In genomic region chr22:25764270-25765015, GRCh38 we compare ENCODE assay signal across 18 cellular contexts. TPM values are rescaled to one million over a fixed set of nuclear protein-coding genes. Genes with fewer than 3 reads are reported as not detected.
DNase-seq lines count a peak whose midpoint lies in the region; ATAC-seq and TF ChIP-seq lines count a peak whose summit lies in the region.
"Had no signal": no experiment of that assay in that cellular context is flagged by ENCODE, and none has a peak within 500 bp of the region (broad histone marks: within the 10 kb centered on the region; RNA-seq: fewer than 3 reads in every experiment).

No MANE protein-coding gene starts in this region.

- ATAC-seq in left lobe of liver (no peak), HG03469 (IDR thresholded peaks at IDR 0.05; ENCODE audit: unreplicated experiment) (no peak)

- no peak overlapping the region for H3K4me2 ChIP-seq in PC-9
- H3K4me2 ChIP-seq: KMS-11 had no signal

- H3K4me1 ChIP-seq in PC-9 (replicated peaks; ENCODE audit: insufficient read depth) (peaks cover 2% of the 10 kb centered on the region), iPS DF 6.9 (ENCODE audit: control insufficient read depth, insufficient read depth, low read length) (no peaks in the 10 kb centered on the region)
- H3K4me1 ChIP-seq in CD4-positive, alpha-beta memory T cell (ENCODE audit: insufficient read depth, low read length) = no peaks in the 10 kb centered on the region
- H3K4me1 ChIP-seq: sigmoid colon had no signal

- no peak overlapping the region for H3K27ac ChIP-seq in 22Rv1
- H3K27ac ChIP-seq in PC-9 = no peak overlapping the region
- H3K27ac ChIP-seq in iPS DF 6.9 (ENCODE audit: low read length) = no peak overlapping the region
- H3K27ac ChIP-seq in CD4-positive, alpha-beta memory T cell (ENCODE audit: low read depth, low read length) = no peak overlapping the region
- H3K27ac ChIP-seq: KMS-11, sigmoid colon had no signal

- no peaks in the 10 kb centered on the region for H3K36me3 ChIP-seq in BJ (ENCODE audit: control insufficient read depth, insufficient read depth, low read length)
- H3K36me3 ChIP-seq in PC-9 (ENCODE audit: low read depth) = no peaks in the 10 kb centered on the region
- no peaks in the 10 kb centered on the region for H3K36me3 ChIP-seq in iPS DF 6.9 (ENCODE audit: control insufficient read depth, insufficient read depth, low read length)
- H3K36me3 ChIP-seq in CD4-positive, alpha-beta memory T cell (ENCODE audit: insufficient read depth, low read length) = no peaks in the 10 kb centered on the region
- H3K36me3 ChIP-seq: sigmoid colon, SJSA1 had no signal

- no peak overlapping the region for H2AFZ ChIP-seq in PC-9

- peaks cover 0 to 5% of the 10 kb centered on the region in 2 donors for H3K36me3 Mint-ChIP-seq in CD4-positive, alpha-beta memory T cell

- H3K9me3 ChIP-seq in PC-9 (ENCODE audit: insufficient read depth, low read depth) (no peaks in the 10 kb centered on the region; the same call in 1 of the 2 replicates), iPS DF 6.9 (ENCODE audit: control insufficient read depth, insufficient read depth, low read length) (no peaks in the 10 kb centered on the region)
- H3K9me3 ChIP-seq in CD4-positive, alpha-beta memory T cell (ENCODE audit: control insufficient read depth in 1 of 2, low read length in 2 of 2) = peaks cover 0 to 7% of the 10 kb centered on the region in 2 donors

- CTCF ChIA-PET in BJ (lab: Yijun Ruan, JAX) = interaction anchor here (1.6 kb wide), 1 partner anchor 14 kb away, joined by 3 read pairs; no protein-coding TSS in a partner anchor
- CTCF ChIA-PET in PC-9 (lab: Charles Lee) = no interaction called here
- CTCF ChIA-PET in CD4-positive, alpha-beta memory T cell (lab: Charles Lee; ENCODE audit: partially characterized antibody) = interaction anchor here (1.4 kb wide), 1 partner anchor 8 kb away, joined by 4 read pairs; no protein-coding TSS in a partner anchor

- H3K27me3 Mint-ChIP-seq in CD4-positive, alpha-beta memory T cell = peaks cover 1 to 6% of the 10 kb centered on the region in 2 donors

- no peaks in the 10 kb centered on the region for H4K20me1 ChIP-seq in PC-9 (ENCODE audit: insufficient read depth)

- no peak overlapping the region for H3K4me3 ChIP-seq in BJ (ENCODE audit: low read depth, low read length)
- no peak overlapping the region for H3K4me3 ChIP-seq in PC-9
- no peak overlapping the region for H3K4me3 ChIP-seq in iPS DF 6.9 (ENCODE audit: low read length)
- H3K4me3 ChIP-seq in CD4-positive, alpha-beta memory T cell (ENCODE audit: low read length in 2 of 2) = no peak overlapping the region
- H3K4me3 ChIP-seq: sigmoid colon, SJSA1 had no signal

- peaks cover 0 to 18% (median 10%) of the 10 kb centered on the region in 8 donors for H3K9me3 Mint-ChIP-seq in CD4-positive, alpha-beta memory T cell

- H3K4me3 Mint-ChIP-seq in CD4-positive, alpha-beta memory T cell = no peak overlapping the region

- WGBS in iPS DF 6.9 (ENCODE audit: insufficient coverage, insufficient read length) = no CpG with 5 or more reads among the region's 8 CpGs

- H3K27me3 ChIP-seq in BJ (ENCODE audit: control insufficient read depth, insufficient read depth, low read length) (no peaks in the 10 kb centered on the region), PC-9 (ENCODE audit: insufficient read depth, low read depth) (peaks cover 17% of the 10 kb centered on the region), iPS DF 6.9 (ENCODE audit: control insufficient read depth, insufficient read depth, low read length) (no peaks in the 10 kb centered on the region)
- H3K27me3 ChIP-seq in CD4-positive, alpha-beta memory T cell (ENCODE audit: insufficient read depth, low read length) = no peaks in the 10 kb centered on the region
- H3K27me3 ChIP-seq: sigmoid colon, SJSA1 had no signal

- POLR2A ChIA-PET in BJ (lab: Charles Lee) = no interaction called here
- POLR2A ChIA-PET in PC-9 (lab: Charles Lee; ENCODE audit: unreplicated experiment) = no interaction called here
- POLR2A ChIA-PET in CD4-positive, alpha-beta memory T cell (lab: Charles Lee; ENCODE audit: partially characterized antibody) = no interaction called here

- BruUV-seq in PC-9 (replicated peaks; lab: Mats Ljungman, UMichigan) = no TSS peak

- TF ChIP-seq CTCF in 22Rv1 (IDR thresholded peaks at IDR 0.05) (0 out of 2 replicates have a peak, but pooled peaks have one; percentile 7), BJ (IDR thresholded peaks at IDR 0.05; ENCODE audit: insufficient read depth, low read depth, low read length) (0 out of 2 replicates have a peak, but pooled peaks have one; percentile 5), PC-9 (conservative IDR thresholded peaks at IDR 0.05) (0 out of 2 replicates have a peak, but pooled peaks have one; percentile 16)

- H3K79me2 ChIP-seq in PC-9 (ENCODE audit: low read depth) = no peaks in the 10 kb centered on the region

- peaks cover 3% of the 10 kb centered on the region; the same call in 1 of the 2 replicates for H3F3A ChIP-seq in PC-9 (ENCODE audit: insufficient read depth, low read depth)

- no peaks in the 10 kb centered on the region for H3K9me2 ChIP-seq in PC-9 (ENCODE audit: insufficient read depth)

- H3K27ac Mint-ChIP-seq in CD4-positive, alpha-beta memory T cell = no peak overlapping the region

- intact Hi-C loops in PC-9 (cut with micrococcal nuclease; ENCODE audit: unreplicated experiment) = no loop called here
- intact Hi-C loops in CD4-positive, alpha-beta memory T cell (cut with micrococcal nuclease) = no loop called here

- H3K4me1 Mint-ChIP-seq in CD4-positive, alpha-beta memory T cell = peaks cover 0 to 1% (median 0%) of the 10 kb centered on the region in 4 donors

- DNase-seq in BJ (ENCODE audit: low read depth) (no peak), PC-9 (no peak), iPS DF 6.9 (ENCODE audit: low read depth, low spot score) (peak; percentile 47), superior temporal gyrus (ENCODE audit: extremely low spot score) (no peak), left lobe of liver (ENCODE audit: low spot score) (no peak)
- DNase-seq in CD4-positive, alpha-beta memory T cell = no peak
- DNase-seq: activated CD4-positive, alpha-beta T cell treated with anti-CD3 and anti-CD28 coated beads for 4 hours; aorta; NCI-H1092; NCI-H510A treated with DMSO at 0.1 percent for 48 hours; sigmoid colon; T-helper 9 cell had no signal

RNA-seq across cellular contexts. Expression of gene MYO18B, which starts 22.5 kb away (rescaled TPM):
- polyA plus RNA-seq in BJ (2011; rRNA removed) = not detected in 2 replicates
- under 0.01 TPM in 1 of 2 replicates, not detected in the other for polyA minus RNA-seq in BJ (2011; rRNA and poly(A)+ RNA removed)
- total RNA-seq in PC-9 (2021) = not detected in 2 replicates
- under 1 TPM; 0.19 to 0.26 TPM for total RNA-seq in CD4-positive, alpha-beta memory T cell
- under 1 TPM in 1 of 2 donors, not detected in 1; 0.02 TPM for polyA plus RNA-seq in CD4-positive, alpha-beta memory T cell
- total RNA-seq in left lobe of liver = not detected
- total RNA-seq: G401, osteocyte had no signal
